ENCODE assay signal across 17 cellular contexts in genomic region chr14:64107438-64107837, GRCh38.
DNase-seq lines count a peak whose midpoint lies in the region; ATAC-seq, FAIRE-seq and TF ChIP-seq lines count a peak whose summit lies in the region.
"Had no signal": no experiment of that assay in that cellular context is flagged by ENCODE, and none has a peak within 500 bp of the region (broad histone marks: within the 10 kb centered on the region; RNA-seq: fewer than 3 reads in every experiment).

No MANE protein-coding gene starts in this region.

- H3K4me1 ChIP-seq in A549: no peaks in the 10 kb centered on the region
- H3K4me1 ChIP-seq in thyroid gland: peaks cover 3 to 12% of the 10 kb centered on the region in 2 donors
- 0 out of 2 replicates have a peak, but pooled peaks cover 2% of the 10 kb centered on the region for H3K4me1 ChIP-seq in GM23248 (ENCODE audit: insufficient read depth)
- H3K4me1 ChIP-seq: BE2C had no signal

- TF ChIP-seq RAD21 in A549 (conservative IDR thresholded peaks at IDR 0.05 in 1 of 2, IDR thresholded peaks at IDR 0.05 in 1 of 2): no peak

- no peaks in the 10 kb centered on the region for H3F3A ChIP-seq in GM23248 (ENCODE audit: insufficient read depth)

- no peak for DNase-seq in A549 (ENCODE audit: low read depth in 1 of 2, low spot score in 1 of 2)
- DNase-seq in HTR-8/SVneo (ENCODE audit: insufficient read length, low spot score): no peak
- DNase-seq in nephron progenitor cell: no peak
- DNase-seq in thyroid gland: no peak
- no peak for DNase-seq in GM23248
- no peak for DNase-seq in SKM-1 treated with dmso at 0.1 percent for 144 hours (lab: John Stamatoyannopoulos, UW; ENCODE audit: unreplicated experiment)
- no peak for DNase-seq in ureter (ENCODE audit: low spot score)
- DNase-seq: ACHN; BE2C; C1 segment of cervical spinal cord; CD4-positive, CD25-positive, alpha-beta regulatory T cell; CD8-positive, alpha-beta memory T cell; COR-L47 had no signal

- H3K27me3 ChIP-seq in thyroid gland (no peaks in the 10 kb centered on the region), GM23248 (replicated peaks; ENCODE audit: insufficient read depth) (no peaks in the 10 kb centered on the region)
- H3K27me3 ChIP-seq: BE2C had no signal

- no peak for ATAC-seq in A549

- no peak overlapping the region for H2AFZ ChIP-seq in GM23248

- no peaks in the 10 kb centered on the region for H3K9me3 ChIP-seq in A549
- H3K9me3 ChIP-seq in thyroid gland: no peaks in the 10 kb centered on the region
- no peaks in the 10 kb centered on the region for H3K9me3 ChIP-seq in GM23248 (ENCODE audit: low read depth)
- H3K9me3 ChIP-seq: BE2C, HAP-1 had no signal

- H3K4me3 ChIP-seq in A549: no peak overlapping the region
- no peak overlapping the region for H3K4me3 ChIP-seq in thyroid gland (replicated peaks in 1 of 3)
- no peak overlapping the region for H3K4me3 ChIP-seq in GM23248
- H3K4me3 ChIP-seq: HAP-1 had no signal

- whole genome bisulfite sequencing in A549 (ENCODE audit: missing lambda C conversion rate): 92% methylated on average over 2 of the region's 2 CpGs
- WGBS in thyroid gland, 2 donors: 92 to 95% methylated on average over 2 of the region's 2 CpGs
- WGBS in GM23248 (ENCODE audit: low coverage in 1 of 2, low lambda C conversion rate in 2 of 2, missing lambda C conversion rate in 2 of 2), 2 experiments: 93 to 100% methylated on average over 2 of the region's 2 CpGs

- in situ Hi-C loops in GM23248 (cut with MboI): no loop called here

- no peaks in the 10 kb centered on the region for H3K79me2 ChIP-seq in GM23248 (ENCODE audit: insufficient read depth)

- no peak overlapping the region for H3K4me3 Mint-ChIP-seq in nephron progenitor cell
- H3K4me3 Mint-ChIP-seq: CD4-positive, CD25-positive, alpha-beta regulatory T cell; CD8-positive, alpha-beta memory T cell had no signal

- CTCF ChIA-PET in A549 (lab: Yijun Ruan, JAX): interaction anchor here (1.2 kb wide), 1 partner anchor 96 kb away, joined by 3 read pairs; no protein-coding TSS in a partner anchor

- no peaks in the 10 kb centered on the region for H3K9me3 Mint-ChIP-seq in nephron progenitor cell
- H3K9me3 Mint-ChIP-seq: CD4-positive, CD25-positive, alpha-beta regulatory T cell; CD8-positive, alpha-beta memory T cell had no signal

- H3K4me2 ChIP-seq in A549 (no peak overlapping the region), GM23248 (ENCODE audit: unreplicated experiment) (no peak overlapping the region)

- H3K36me3 ChIP-seq in thyroid gland: peaks cover 0 to 7% of the 10 kb centered on the region in 2 donors
- no peaks in the 10 kb centered on the region for H3K36me3 ChIP-seq in GM23248 (ENCODE audit: low read depth)
- H3K36me3 ChIP-seq: BE2C, HAP-1 had no signal

- peak; percentile 36 for FAIRE-seq in A549 (lab: Jason Lieb, UNC)
- peak; percentile 97 for FAIRE-seq in HTR-8/SVneo (lab: Jason Lieb, UNC)
- FAIRE-seq: G401.6, GM12891, GM19239 had no signal

- TF ChIP-seq CTCF in A549 (IDR thresholded peaks at IDR 0.05): no peak
- no peak for TF ChIP-seq CTCF in nephron progenitor cell (IDR thresholded peaks at IDR 0.05)
- TF ChIP-seq CTCF in thyroid gland (IDR thresholded peaks at IDR 0.05): no peak

- intact Hi-C loops in thyroid gland (cut with DNase I): loop anchor here (10.0 kb wide), 1 partner anchor 63 kb away; no protein-coding TSS in a partner anchor

- no peaks in the 10 kb centered on the region for H3K27me3 Mint-ChIP-seq in nephron progenitor cell (ENCODE audit: low read depth, poor library complexity)
- H3K27me3 Mint-ChIP-seq: CD4-positive, CD25-positive, alpha-beta regulatory T cell had no signal

- TF ChIP-seq EP300 in A549 (IDR thresholded peaks at IDR 0.05): no peak

- H3K27ac ChIP-seq in A549 (no peak overlapping the region), thyroid gland (peak overlapping the region; percentile 14 to 93 (median 35)), GM23248 (no peak overlapping the region)

- TF ChIP-seq POLR2A in A549 (IDR thresholded peaks at IDR 0.05; ENCODE audit: low read length) (no peak), thyroid gland (IDR thresholded peaks at IDR 0.05) (no peak)

- H3K36me3 Mint-ChIP-seq in nephron progenitor cell (ENCODE audit: low read depth): peaks cover 42% of the 10 kb centered on the region

- no peak overlapping the region for H3K9ac ChIP-seq in GM23248

- peak overlapping the region; percentile 31 for H3K27ac Mint-ChIP-seq in nephron progenitor cell
- H3K27ac Mint-ChIP-seq: CD4-positive, CD25-positive, alpha-beta regulatory T cell had no signal

- no peaks in the 10 kb centered on the region for H4K20me1 ChIP-seq in GM23248 (ENCODE audit: insufficient read depth)

- H3K4me1 Mint-ChIP-seq in nephron progenitor cell: no peaks in the 10 kb centered on the region
- H3K4me1 Mint-ChIP-seq: CD4-positive, CD25-positive, alpha-beta regulatory T cell; CD8-positive, alpha-beta memory T cell had no signal

- POLR2A ChIA-PET in A549 (lab: Yijun Ruan, JAX): no interaction called here

- H3K9me2 ChIP-seq in GM23248 (ENCODE audit: insufficient read depth): no peaks in the 10 kb centered on the region

TF ChIP-seq in A549, 52 proteins besides CTCF, POLR2A, EP300 and RAD21:
- no peak for TF ChIP-seq ZC3H11A (IDR thresholded peaks at IDR 0.05)
- TF ChIP-seq RFX5 (IDR thresholded peaks at IDR 0.05): no peak
- no peak for TF ChIP-seq CBX8 (IDR thresholded peaks at IDR 0.05)
- no peak for TF ChIP-seq CBX2 (IDR thresholded peaks at IDR 0.05; ENCODE audit: borderline replicate concordance, low read depth)
- TF ChIP-seq ZSCAN20 (CRISPR knock-in tag; IDR thresholded peaks at IDR 0.05): no peak
- TF ChIP-seq HMGXB4 (CRISPR knock-in tag; IDR thresholded peaks at IDR 0.05; ENCODE audit: borderline replicate concordance): no peak
- no peak for TF ChIP-seq RCOR1 (IDR thresholded peaks at IDR 0.05; ENCODE audit: low read depth, low read length)
- no peak for TF ChIP-seq FOXS1 (CRISPR knock-in tag; IDR thresholded peaks at IDR 0.05)
- TF ChIP-seq EHF (CRISPR knock-in tag; IDR thresholded peaks at IDR 0.05): no peak
- TF ChIP-seq E2F6 (IDR thresholded peaks at IDR 0.05; ENCODE audit: borderline replicate concordance, low read depth): no peak

Comparison
In these comparisons a context has a peak if more than half of its experiments do, and no peak if none do; other contexts are left out.
1. H3K27ac ChIP-seq: peak in thyroid gland (3 of 3); none in A549 (0 of 2) and GM23248 (single experiment).